ENCODE assay signal across 18 cellular contexts in genomic region chr12:265096-265495, GRCh38. TPM values are rescaled to one million over a fixed set of nuclear protein-coding genes. Genes with fewer than 3 reads are reported as not detected.
DNase-seq lines count a peak whose midpoint lies in the region; ATAC-seq lines count a peak whose summit lies in the region.
"Had no signal": no experiment of that assay in that cellular context is flagged by ENCODE, and none has a peak within 500 bp of the region (broad histone marks: within the 10 kb centered on the region; RNA-seq: fewer than 3 reads in every experiment).

No MANE protein-coding gene starts in this region.

- H3K4me3 ChIP-seq in Jurkat, Clone E6-1 (ENCODE audit: low read length), result no peak overlapping the region
- H3K4me3 ChIP-seq: A549; BLaER1 treated with 17β-estradiol and CSF1 and Interleukin-3, amounts not matched to agents 10 nM and 100 nM had no signal

- no peaks in the 10 kb centered on the region for H3K27me3 Mint-ChIP-seq in activated naive CD8-positive, alpha-beta T cell
- no peaks in the 10 kb centered on the region for H3K27me3 Mint-ChIP-seq in activated naive CD8-positive, alpha-beta T cell treated with anti-CD3 and anti-CD28 coated beads for 36 hours
- H3K27me3 Mint-ChIP-seq in naive thymus-derived CD8-positive, alpha-beta T cell, result peaks cover 0 to 9% (median 0%) of the 10 kb centered on the region in 5 donors

- no peaks in the 10 kb centered on the region for H3K36me3 Mint-ChIP-seq in activated naive CD8-positive, alpha-beta T cell
- no peaks in the 10 kb centered on the region for H3K36me3 Mint-ChIP-seq in activated naive CD8-positive, alpha-beta T cell treated with anti-CD3 and anti-CD28 coated beads for 36 hours
- no peaks in the 10 kb centered on the region for H3K36me3 Mint-ChIP-seq in naive thymus-derived CD8-positive, alpha-beta T cell

- H3K27ac Mint-ChIP-seq in activated naive CD8-positive, alpha-beta T cell, result peak overlapping the region; percentile 10
- H3K27ac Mint-ChIP-seq in activated naive CD8-positive, alpha-beta T cell treated with anti-CD3 and anti-CD28 coated beads for 36 hours, result no peak overlapping the region
- H3K27ac Mint-ChIP-seq in naive thymus-derived CD8-positive, alpha-beta T cell, result peak overlapping the region in 9 of 10 donors; percentile 2 to 90 (median 44)
- H3K27ac Mint-ChIP-seq: B cell; CD4-positive, alpha-beta memory T cell had no signal

- no peaks in the 10 kb centered on the region for H3K9me3 Mint-ChIP-seq in activated naive CD8-positive, alpha-beta T cell (ENCODE audit: low read depth)
- no peaks in the 10 kb centered on the region for H3K9me3 Mint-ChIP-seq in activated naive CD8-positive, alpha-beta T cell treated with anti-CD3 and anti-CD28 coated beads for 36 hours
- H3K9me3 Mint-ChIP-seq in naive thymus-derived CD8-positive, alpha-beta T cell, result peaks cover 0 to 3% (median 0%) of the 10 kb centered on the region in 9 donors

- POLR2A ChIA-PET in naive thymus-derived CD8-positive, alpha-beta T cell (lab: Charles Lee), result no interaction called here

- H3K4me1 Mint-ChIP-seq in activated naive CD8-positive, alpha-beta T cell (ENCODE audit: low read depth), result peaks cover 30% of the 10 kb centered on the region
- H3K4me1 Mint-ChIP-seq in activated naive CD8-positive, alpha-beta T cell treated with anti-CD3 and anti-CD28 coated beads for 36 hours, result peaks cover 22% of the 10 kb centered on the region
- peaks cover 6 to 32% (median 29%) of the 10 kb centered on the region in 4 donors for H3K4me1 Mint-ChIP-seq in naive thymus-derived CD8-positive, alpha-beta T cell
- H3K4me1 Mint-ChIP-seq: B cell had no signal

- peak in 1 of 2 donors; percentile 23 for ATAC-seq in naive thymus-derived CD8-positive, alpha-beta T cell
- ATAC-seq: A549 had no signal

- no peak for DNase-seq in activated naive CD8-positive, alpha-beta T cell treated with anti-CD3 and anti-CD28 coated beads for 36 hours
- DNase-seq in Jurkat, Clone E6-1 (ENCODE audit: low read depth, low spot score), result peak; percentile 70
- DNase-seq in naive thymus-derived CD8-positive, alpha-beta T cell, result peak in 2 of 10 donors; percentile 14 to 30
- DNase-seq in NCI-H524 treated with DMSO at 0.1 percent for 48 hours (lab: John Stamatoyannopoulos, UW) (no peak), NCI-H2171 (lab: John Stamatoyannopoulos, UW) (no peak), HUDEP-2 (lab: John Stamatoyannopoulos, UW; ENCODE audit: unreplicated experiment in 76 of 76) (no peak)
- DNase-seq: AML-193; Caco-2; Calu3; CD4-positive, alpha-beta memory T cell; DMS79 treated with DMSO at 0.1 percent for 48 hours; GF-D8 had no signal

- no peak overlapping the region for H3K4me3 Mint-ChIP-seq in activated naive CD8-positive, alpha-beta T cell
- H3K4me3 Mint-ChIP-seq in activated naive CD8-positive, alpha-beta T cell treated with anti-CD3 and anti-CD28 coated beads for 36 hours, result no peak overlapping the region
- H3K4me3 Mint-ChIP-seq in naive thymus-derived CD8-positive, alpha-beta T cell, result peak overlapping the region in 7 of 10 donors; percentile 10 to 75 (median 53)
- H3K4me3 Mint-ChIP-seq: B cell; CD4-positive, alpha-beta memory T cell had no signal

RNA-seq across cellular contexts. Expression of gene SLC6A13, which starts 2.5 kb away (rescaled TPM):
- total RNA-seq in activated naive CD8-positive, alpha-beta T cell treated with anti-CD3 and anti-CD28 coated beads for 36 hours, result under 1 TPM; 0.40 to 0.64 TPM
- not detected for polyA plus RNA-seq in Jurkat, Clone E6-1 (2012; ENCODE audit: insufficient read depth, insufficient read length)
- 1 to 10 TPM; 1.1 to 3.1 TPM for total RNA-seq in naive thymus-derived CD8-positive, alpha-beta T cell
- under 1 TPM in 1 of 3 donors, not detected in 2; 0.51 TPM for polyA plus RNA-seq in naive thymus-derived CD8-positive, alpha-beta T cell
- total RNA-seq: A172 had no signal
- polyA plus RNA-seq: BJ had no signal

RNA-seq across cellular contexts. Expression of gene SLC6A12, which starts 51.1 kb away (rescaled TPM):
- total RNA-seq in activated naive CD8-positive, alpha-beta T cell treated with anti-CD3 and anti-CD28 coated beads for 36 hours, result not detected
- not detected for polyA plus RNA-seq in Jurkat, Clone E6-1 (2012; ENCODE audit: insufficient read depth, insufficient read length)
- total RNA-seq in naive thymus-derived CD8-positive, alpha-beta T cell, result under 1 TPM in 1 of 2 experiments, not detected in 1; 0.78 TPM
- not detected for polyA plus RNA-seq in naive thymus-derived CD8-positive, alpha-beta T cell
- total RNA-seq: B cell had no signal
- polyA plus RNA-seq: BJ; CD4-positive, alpha-beta memory T cell had no signal

Comparison
In these comparisons a context has a peak if more than half of its experiments do, and no peak if none do; other contexts are left out.
1. H3K4me3 Mint-ChIP-seq: peak in naive thymus-derived CD8-positive, alpha-beta T cell (7 of 10); none in activated naive CD8-positive, alpha-beta T cell (single experiment) and activated naive CD8-positive, alpha-beta T cell treated with anti-CD3 and anti-CD28 coated beads for 36 hours (single experiment).